ENCODE assay signal across 1 cellular context in genomic region chr20:50165687-50166554, GRCh38.
TF ChIP-seq lines count a peak whose summit lies in the region.

No MANE protein-coding gene starts in this region.

TF ChIP-seq in HepG2, 621 proteins besides CTCF, POLR2A, EP300 and RAD21 (continued from another document and continues in another):
- TF ChIP-seq THAP7 (CRISPR knock-in tag; IDR thresholded peaks at IDR 0.05), result peak; percentile 96
- peak; percentile 95 for TF ChIP-seq MYC (CRISPR knock-in tag; IDR thresholded peaks at IDR 0.05; ENCODE audit: borderline replicate concordance)
- no peak; the same call in 1 of the 2 replicates for TF ChIP-seq ZNF737 (CRISPR knock-in tag; IDR thresholded peaks at IDR 0.05; ENCODE audit: borderline replicate concordance)
- no peak for TF ChIP-seq ZFP36 (IDR thresholded peaks at IDR 0.05; ENCODE audit: borderline replicate concordance, low read depth, low read length, partially characterized antibody)
- TF ChIP-seq ZNF451 (CRISPR knock-in tag; IDR thresholded peaks at IDR 0.05), result peak; percentile 49; the same call in 1 of the 2 replicates
- TF ChIP-seq TCF7L2 (IDR thresholded peaks at IDR 0.05; ENCODE audit: low read depth, low read length), result no peak
- peak; percentile 69; the same call in 1 of the 2 replicates for TF ChIP-seq NFIB (CRISPR knock-in tag; IDR thresholded peaks at IDR 0.05; ENCODE audit: borderline replicate concordance)
- peak; percentile 87 for TF ChIP-seq SOX5 (CRISPR knock-in tag; IDR thresholded peaks at IDR 0.05; ENCODE audit: borderline replicate concordance)
- TF ChIP-seq AGO1 (IDR thresholded peaks at IDR 0.05; ENCODE audit: low read depth, low read length, poor library complexity, severe bottlenecking), result no peak
- TF ChIP-seq ZNF768 (CRISPR knock-in tag; IDR thresholded peaks at IDR 0.05), result peak; percentile 47
- no peak for TF ChIP-seq ATF5 (CRISPR knock-in tag; IDR thresholded peaks at IDR 0.05; ENCODE audit: low read depth)
- no peak for TF ChIP-seq ETS1 (CRISPR knock-in tag; IDR thresholded peaks at IDR 0.05)
- peak; percentile 67 for TF ChIP-seq RERE (CRISPR knock-in tag; IDR thresholded peaks at IDR 0.05; ENCODE audit: low read depth)
- TF ChIP-seq BRD4 (CRISPR knock-in tag; IDR thresholded peaks at IDR 0.05), result no peak; the same call in 1 of the 2 replicates
- peak; percentile 98 for TF ChIP-seq ZNF280D (CRISPR knock-in tag; IDR thresholded peaks at IDR 0.05)
- peak; percentile 42; the same call in 1 of the 2 replicates for TF ChIP-seq CAMTA2 (CRISPR knock-in tag; IDR thresholded peaks at IDR 0.05; ENCODE audit: borderline replicate concordance)
- peak; percentile 76 for TF ChIP-seq ZBTB26 (CRISPR knock-in tag; IDR thresholded peaks at IDR 0.05; ENCODE audit: borderline replicate concordance)
- TF ChIP-seq MEIS1 (CRISPR knock-in tag; IDR thresholded peaks at IDR 0.05; ENCODE audit: borderline replicate concordance), result peak; percentile 90; the same call in 1 of the 2 replicates
- TF ChIP-seq ZNF230 (CRISPR knock-in tag; IDR thresholded peaks at IDR 0.05), result 0 out of 2 replicates have a peak, but pooled peaks have one; percentile 73
- peak; percentile 91 for TF ChIP-seq ZNF687 (CRISPR knock-in tag; IDR thresholded peaks at IDR 0.05)
- peak; percentile 94 for TF ChIP-seq ZNF790 (CRISPR knock-in tag; IDR thresholded peaks at IDR 0.05; ENCODE audit: borderline replicate concordance)
- 0 out of 2 replicates have a peak, but pooled peaks have one; percentile 54 for TF ChIP-seq POLR2AphosphoS2 (IDR thresholded peaks at IDR 0.05; ENCODE audit: low read depth, low read length)
- TF ChIP-seq RARG (CRISPR knock-in tag; IDR thresholded peaks at IDR 0.05; ENCODE audit: low read depth), result no peak
- peak; percentile 75; the same call in 1 of the 2 replicates for TF ChIP-seq HMG20A (CRISPR knock-in tag; IDR thresholded peaks at IDR 0.05; ENCODE audit: borderline replicate concordance)
- TF ChIP-seq ZNF576 (CRISPR knock-in tag; IDR thresholded peaks at IDR 0.05), result peak; percentile 78; the same call in 1 of the 2 replicates
- TF ChIP-seq TP53 (CRISPR knock-in tag; conservative IDR thresholded peaks at IDR 0.05), result 0 out of 2 replicates have a peak, but pooled peaks have one; percentile 55
- TF ChIP-seq ZNF710 (CRISPR knock-in tag; IDR thresholded peaks at IDR 0.05; ENCODE audit: borderline replicate concordance), result peak; percentile 97
- TF ChIP-seq ESRRA (CRISPR knock-in tag; IDR thresholded peaks at IDR 0.05; ENCODE audit: low read depth), result peak; percentile 93; the same call in 1 of the 2 replicates
- TF ChIP-seq JUN (CRISPR knock-in tag; IDR thresholded peaks at IDR 0.05), result peak; percentile 96
- no peak for TF ChIP-seq PRDM4 (CRISPR knock-in tag; IDR thresholded peaks at IDR 0.05; ENCODE audit: borderline replicate concordance)
- TF ChIP-seq EEA1 (CRISPR knock-in tag; IDR thresholded peaks at IDR 0.05; ENCODE audit: borderline replicate concordance), result no peak
